9 cellular contexts compared by ENCODE assay signal in the genomic region with DNA sequence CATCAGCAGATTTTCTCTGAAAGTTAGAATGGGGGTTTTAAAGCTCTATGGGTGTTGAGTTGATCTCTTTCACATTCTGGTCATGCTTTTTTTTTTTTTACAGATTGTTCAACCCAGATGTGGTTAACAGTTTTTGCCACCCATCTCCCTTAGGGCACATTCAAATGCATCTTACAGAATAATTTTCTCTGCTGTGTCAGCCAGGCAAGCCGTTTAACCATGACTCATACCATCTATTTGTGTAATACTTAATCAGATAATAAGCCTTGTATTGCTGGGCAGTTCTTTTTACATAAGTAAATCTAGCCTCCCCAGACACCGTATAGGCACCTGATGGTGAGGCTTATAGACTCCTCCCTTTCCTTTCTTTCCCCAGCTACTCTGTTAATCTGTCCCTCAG.
A peak's percentile ranks its signal among the peaks of the same experiment; 100 is the strongest.
DNase-seq lines count a peak whose midpoint lies in the region; TF ChIP-seq lines count a peak whose summit lies in the region.
"Had no signal": no experiment of that assay in that cellular context is flagged by ENCODE, and none has a peak within 500 bp of the region (broad histone marks: within the 10 kb centered on the region; RNA-seq: fewer than 3 reads in every experiment).

No MANE protein-coding gene starts in this region.

- no peak for TF ChIP-seq CTCF in PC-9 (conservative IDR thresholded peaks at IDR 0.05)

- no peaks in the 10 kb centered on the region for H4K20me1 ChIP-seq in PC-9 (ENCODE audit: insufficient read depth)

- H3K4me2 ChIP-seq in PC-9: peak overlapping the region; percentile 37

- peaks cover 16% of the 10 kb centered on the region for H3F3A ChIP-seq in PC-9 (ENCODE audit: insufficient read depth, low read depth)

- H3K4me3 ChIP-seq in PC-9: no peak overlapping the region

- no peaks in the 10 kb centered on the region for H3K27me3 ChIP-seq in PC-9 (ENCODE audit: insufficient read depth, low read depth)

- H3K27ac ChIP-seq in PC-9: 0 out of 2 replicates have a peak overlapping the region, but pooled peaks have one; percentile 6
- H3K27ac ChIP-seq in epithelial cell of prostate: no peak overlapping the region

- no peaks in the 10 kb centered on the region for H3K9me2 ChIP-seq in PC-9 (ENCODE audit: insufficient read depth)

- peak; percentile 82 for DNase-seq in A172 (ENCODE audit: low spot score)
- DNase-seq in GM04504 (ENCODE audit: low read depth): peak; percentile 42
- DNase-seq in PC-9: peak; percentile 51 to 81
- DNase-seq in epithelial cell of prostate (ENCODE audit: low read depth, low spot score): peak; percentile 85
- no peak for DNase-seq in NCI-H2227 (lab: John Stamatoyannopoulos, UW; ENCODE audit: unreplicated experiment)
- no peak for DNase-seq in medulla oblongata (ENCODE audit: extremely low spot score)
- DNase-seq in CD1c-positive myeloid dendritic cell (ENCODE audit: extremely low spot score): no peak
- no peak for DNase-seq in NCI-H187 (lab: John Stamatoyannopoulos, UW)
- DNase-seq: activated effector memory CD4-positive, alpha-beta T cell treated with Interleukin-2 at 50 U/mL for 16 hours had no signal

- no peak overlapping the region for H2AFZ ChIP-seq in PC-9

- no peaks in the 10 kb centered on the region for H3K9me3 ChIP-seq in PC-9 (ENCODE audit: insufficient read depth, low read depth)

- no peaks in the 10 kb centered on the region for H3K36me3 ChIP-seq in PC-9 (ENCODE audit: low read depth)

- CTCF ChIA-PET in PC-9 (lab: Charles Lee): interaction anchor here (0.8 kb wide), 1 partner anchor 112 kb away, joined by 7 read pairs; no protein-coding TSS in a partner anchor

- no TSS peak for BruUV-seq in PC-9 (replicated peaks; lab: Mats Ljungman, UMichigan)

- intact Hi-C loops in PC-9 (cut with micrococcal nuclease; ENCODE audit: unreplicated experiment): no loop called here

- no peaks in the 10 kb centered on the region for H3K79me2 ChIP-seq in PC-9 (ENCODE audit: low read depth)

- peaks cover 16% of the 10 kb centered on the region for H3K4me1 ChIP-seq in PC-9 (replicated peaks; ENCODE audit: insufficient read depth)

- POLR2A ChIA-PET in PC-9 (lab: Charles Lee; ENCODE audit: unreplicated experiment): interaction anchor here (0.6 to 0.7 kb wide), 2 partner anchors 130 to 228 kb away, joined by 3 to 4 read pairs; no protein-coding TSS in a partner anchor

Comparison
In these comparisons a context has a peak if more than half of its experiments do, and no peak if none do; other contexts are left out.
1. DNase-seq: peak in A172 (single experiment), GM04504 (single experiment), PC-9 (2 of 2) and epithelial cell of prostate (single experiment); none in NCI-H2227 (single experiment), medulla oblongata (single experiment), CD1c-positive myeloid dendritic cell (single experiment) and NCI-H187 (0 of 2).